2 cellular contexts compared by ENCODE assay signal in genomic region chr4:94714761-94715160, GRCh38.
TF ChIP-seq lines count a peak whose summit lies in the region.

No MANE protein-coding gene starts in this region.

TF ChIP-seq in SK-N-SH, 30 proteins besides CTCF, POLR2A, EP300 and RAD21 (continued from another document):
- no peak for TF ChIP-seq TEAD4 (IDR thresholded peaks at IDR 0.05; ENCODE audit: borderline replicate concordance, insufficient read depth)
- no peak for TF ChIP-seq YY1 (IDR thresholded peaks at IDR 0.05; ENCODE audit: low read depth)
- no peak for TF ChIP-seq MXI1 (IDR thresholded peaks at IDR 0.05; ENCODE audit: low read depth, low read length)
- no peak for TF ChIP-seq TAF1 (IDR thresholded peaks at IDR 0.05; ENCODE audit: borderline replicate concordance, low read depth, low read length)
- TF ChIP-seq ZBTB33 (IDR thresholded peaks at IDR 0.05; ENCODE audit: borderline replicate concordance, low read depth) = no peak
- TF ChIP-seq RXRA (IDR thresholded peaks at IDR 0.05; ENCODE audit: borderline replicate concordance, low read depth) = no peak
- TF ChIP-seq CHD2 (IDR thresholded peaks at IDR 0.05; ENCODE audit: low read length, partially characterized antibody) = no peak
TF ChIP-seq in SK-N-SH: peak in this region for 0.

TF ChIP-seq in SK-N-SH treated with all-trans-retinoic acid at 6 μM for 48 hours, 23 proteins besides CTCF, POLR2A, EP300 and RAD21 (continued from another document):
- TF ChIP-seq POU6F1 (CRISPR knock-in tag; IDR thresholded peaks at IDR 0.05; ENCODE audit: borderline replicate concordance, low read depth) (no peak), TCF4 (CRISPR knock-in tag; IDR thresholded peaks at IDR 0.05; ENCODE audit: borderline replicate concordance) (no peak), ZC3H10 (CRISPR knock-in tag; IDR thresholded peaks at IDR 0.05) (no peak), GLIS3 (CRISPR knock-in tag; IDR thresholded peaks at IDR 0.05) (no peak), ESRRG (CRISPR knock-in tag; IDR thresholded peaks at IDR 0.05) (no peak)
TF ChIP-seq in SK-N-SH treated with all-trans-retinoic acid at 6 μM for 48 hours: peak in this region for 0.
